In genomic region chr5:128062172-128062746, GRCh38 we compare ENCODE assay signal across 12 cellular contexts. TPM values are rescaled to one million over a fixed set of nuclear protein-coding genes. Genes with fewer than 3 reads are reported as not detected.
DNase-seq lines count a peak whose midpoint lies in the region; ATAC-seq and TF ChIP-seq lines count a peak whose summit lies in the region.
"Had no signal": no experiment of that assay in that cellular context is flagged by ENCODE, and none has a peak within 500 bp of the region (broad histone marks: within the 10 kb centered on the region; RNA-seq: fewer than 3 reads in every experiment).

No MANE protein-coding gene starts in this region.

- H3K4me1 ChIP-seq in HCT116 (ENCODE audit: control insufficient read depth in 1 of 2, insufficient read depth in 2 of 2, low read length in 2 of 2) (peaks cover 4 to 14% of the 10 kb centered on the region in 2 experiments; a peak in 3 of 4 replicates), mammary epithelial cell (ENCODE audit: insufficient read depth, low read length) (peaks cover 18% of the 10 kb centered on the region), aorta (ENCODE audit: control insufficient read depth in 1 of 2, insufficient read depth in 2 of 2, low read length in 2 of 2) (peaks cover 0 to 3% of the 10 kb centered on the region in 2 donors), spleen (no peaks in the 10 kb centered on the region)

- H3K4me2 ChIP-seq in HCT116 (ENCODE audit: low read length), result peak overlapping the region; percentile 18
- peak overlapping the region; percentile 78 for H3K4me2 ChIP-seq in mammary epithelial cell (ENCODE audit: insufficient read depth, low read depth, low read length)

- H3K4me3 ChIP-seq in HCT116 (replicated peaks in 1 of 2; ENCODE audit: low read depth in 1 of 2, low read length in 2 of 2) (no peak overlapping the region), mammary epithelial cell (replicated peaks in 1 of 3; ENCODE audit: insufficient read depth in 1 of 3, low read depth in 2 of 3, low read length in 3 of 3) (peak overlapping the region in 1 of 3 experiments; percentile 37), aorta (ENCODE audit: low read length in 2 of 2) (no peak overlapping the region), spleen (no peak overlapping the region)

- no peak for ATAC-seq in HCT116
- no peak for ATAC-seq in HG03439 (IDR thresholded peaks at IDR 0.05; ENCODE audit: unreplicated experiment)
- no peak for ATAC-seq in aorta (ENCODE audit: low FRiP score)
- no peak for ATAC-seq in HG02885 (IDR thresholded peaks at IDR 0.05; ENCODE audit: poor library complexity, unreplicated experiment)
- ATAC-seq: activated CD8-positive, alpha-beta T cell treated with anti-CD3 and anti-CD28 coated beads, Interleukin-2, amount 10 ng/mL, durations not matched to agents 7 days and 5 days had no signal

- dilution Hi-C loops in mammary epithelial cell (cut with HindIII; ENCODE audit: low sequenced_read_pairs), result no loop called here

- H3K9me3 ChIP-seq in HCT116 (ENCODE audit: control insufficient read depth in 1 of 2, insufficient read depth in 1 of 2, low read depth in 1 of 2, low read length in 2 of 2) (no peaks in the 10 kb centered on the region), mammary epithelial cell (replicated peaks; ENCODE audit: insufficient read depth, low read length) (no peaks in the 10 kb centered on the region), aorta (ENCODE audit: control insufficient read depth, low read length) (no peaks in the 10 kb centered on the region), spleen (no peaks in the 10 kb centered on the region)

- H4K20me1 ChIP-seq in HCT116 (ENCODE audit: insufficient read depth) (no peaks in the 10 kb centered on the region), mammary epithelial cell (ENCODE audit: insufficient read depth, low read length) (no peaks in the 10 kb centered on the region)

- TF ChIP-seq CTCF in HCT116 (IDR thresholded peaks at IDR 0.05 in 2 of 3, conservative IDR thresholded peaks at IDR 0.05 in 1 of 3; ENCODE audit: borderline replicate concordance in 1 of 3, insufficient read depth in 1 of 3, low read depth in 2 of 3, low read length in 2 of 3), result no peak
- no peak for TF ChIP-seq CTCF in mammary epithelial cell (conservative IDR thresholded peaks at IDR 0.05 in 1 of 2, IDR thresholded peaks at IDR 0.05 in 1 of 2; ENCODE audit: extremely low read depth in 1 of 2, insufficient read depth in 1 of 2, low read depth in 1 of 2, low read length in 2 of 2)
- no peak for TF ChIP-seq CTCF in spleen (IDR thresholded peaks at IDR 0.05 in 8 of 11, conservative IDR thresholded peaks at IDR 0.05 in 3 of 11)

- intact Hi-C loops in HCT116 (cut with micrococcal nuclease), result no loop called here
- intact Hi-C loops in mammary epithelial cell (cut with micrococcal nuclease), result no loop called here
- intact Hi-C loops in aorta (cut with DNase I), result no loop called here
- intact Hi-C loops in spleen (cut with DNase I; ENCODE audit: low total_unique reads), result no loop called here

- TF ChIP-seq POLR2A in HCT116 (IDR thresholded peaks at IDR 0.05; ENCODE audit: borderline replicate concordance, extremely low read depth, insufficient read depth, insufficient read length) (no peak), spleen (IDR thresholded peaks at IDR 0.05) (no peak)

- RAD21 ChIA-PET in HCT116 (lab: Charles Lee; ENCODE audit: low non-redundant PET in 1 of 2, low total read pairs in 2 of 2, uncharacterized antibody in 2 of 2, unreplicated experiment in 2 of 2), result no interaction called here

- BruUV-seq in HCT116 (replicated peaks; lab: Mats Ljungman, UMichigan) (no TSS peak), mammary epithelial cell (replicated peaks; lab: Mats Ljungman, UMichigan) (no TSS peak)

- H3K27me3 ChIP-seq in HCT116 (ENCODE audit: insufficient read depth, low read length) (no peaks in the 10 kb centered on the region), mammary epithelial cell (ENCODE audit: insufficient read depth, low read length) (no peaks in the 10 kb centered on the region), aorta (ENCODE audit: control insufficient read depth in 1 of 2, insufficient read depth in 2 of 2, low read length in 1 of 2) (no peaks in the 10 kb centered on the region), spleen (replicated peaks in 1 of 7) (no peaks in the 10 kb centered on the region)

- H3K27ac ChIP-seq in HCT116 (ENCODE audit: low read depth, low read length) (no peak overlapping the region), mammary epithelial cell (ENCODE audit: insufficient read depth, low read depth, low read length) (peak overlapping the region; percentile 58), aorta (ENCODE audit: low read depth in 1 of 2, low read length in 2 of 2) (peak overlapping the region in 1 of 2 donors; percentile 8), spleen (no peak overlapping the region)

- no peak for DNase-seq in HCT116 (ENCODE audit: low read depth, low spot score)
- peak; percentile 85 for DNase-seq in mammary epithelial cell
- peak; percentile 80 for DNase-seq in iris pigment epithelial cell (ENCODE audit: low read depth)
- no peak for DNase-seq in aorta
- DNase-seq in spleen, result no peak
- DNase-seq: activated CD8-positive, alpha-beta T cell treated with anti-CD3 and anti-CD28 coated beads, Interleukin-2, amount 10 ng/mL, durations not matched to agents 7 days and 5 days; activated naive CD4-positive, alpha-beta T cell treated with anti-CD3 and anti-CD28 coated beads for 36 hours; DMS153; KBM-7; NCI-H2029 had no signal

- in situ Hi-C loops in mammary epithelial cell (cut with MboI; ENCODE audit: low sequenced_read_pairs in 2 of 2), result no loop called here

- H3K36me3 ChIP-seq in HCT116 (ENCODE audit: control insufficient read depth in 1 of 2, insufficient read depth in 2 of 2, low read length in 2 of 2) (no peaks in the 10 kb centered on the region), mammary epithelial cell (ENCODE audit: insufficient read depth, low read length) (no peaks in the 10 kb centered on the region), aorta (ENCODE audit: control insufficient read depth in 1 of 2, insufficient read depth in 2 of 2, low read length in 1 of 2) (no peaks in the 10 kb centered on the region), spleen (peaks cover 0 to 36% (median 2%) of the 10 kb centered on the region in 6 donors)

- CTCF ChIA-PET in HCT116 (lab: Charles Lee), result no interaction called here
- CTCF ChIA-PET in mammary epithelial cell (lab: Charles Lee; ENCODE audit: low non-redundant PET), result no interaction called here

- H3K9ac ChIP-seq in HCT116 (ENCODE audit: low read length) (no peak overlapping the region), mammary epithelial cell (ENCODE audit: insufficient read depth, low read length) (peak overlapping the region; percentile 15)

- no peak for TF ChIP-seq RAD21 in HCT116 (IDR thresholded peaks at IDR 0.05; ENCODE audit: low read depth)

- POLR2A ChIA-PET in HCT116 (lab: Charles Lee), result no interaction called here

- peaks cover 9% of the 10 kb centered on the region for H3K79me2 ChIP-seq in HCT116 (ENCODE audit: insufficient read depth, low read length)
- H3K79me2 ChIP-seq in mammary epithelial cell (ENCODE audit: insufficient read depth, low read length), result peaks cover 10% of the 10 kb centered on the region

- no peaks in the 10 kb centered on the region for H3K9me2 ChIP-seq in HCT116 (ENCODE audit: insufficient read depth)

- no peak overlapping the region for H2AFZ ChIP-seq in HCT116 (ENCODE audit: low read depth, low read length, poor library complexity, severe bottlenecking)
- peak overlapping the region; percentile 72 for H2AFZ ChIP-seq in mammary epithelial cell (ENCODE audit: low read depth, low read length)

- WGBS in mammary epithelial cell (ENCODE audit: low coverage, missing lambda C conversion rate), result 26% methylated on average over 4 of the region's 4 CpGs
- WGBS in aorta, 2 donors, result 68 to 70% methylated on average over 4 of the region's 4 CpGs
- WGBS in spleen, 5 donors, result 81 to 90% (median 85%) methylated on average over 4 of the region's 4 CpGs

TF ChIP-seq in HCT116, 20 proteins besides CTCF, POLR2A, EP300 and RAD21:
- TF ChIP-seq SIN3A (IDR thresholded peaks at IDR 0.05; ENCODE audit: low read depth) (no peak), POLR2AphosphoS5 (IDR thresholded peaks at IDR 0.05; ENCODE audit: low read depth, low read length) (no peak), EZH2phosphoT487 (IDR thresholded peaks at IDR 0.05; ENCODE audit: borderline replicate concordance) (no peak), FOSL1 (IDR thresholded peaks at IDR 0.05; ENCODE audit: low read depth) (peak; percentile 20; the same call in 1 of the 2 replicates), EGR1 (IDR thresholded peaks at IDR 0.05; ENCODE audit: low read depth) (no peak), EZH2 (IDR thresholded peaks at IDR 0.05) (no peak)

RNA-seq across cellular contexts. Expression of gene SLC12A2, which starts 21.3 kb away (rescaled TPM):
- 41.2 TPM for total RNA-seq in HCT116 (2021; ENCODE audit: unreplicated experiment)
- polyA plus RNA-seq in HCT116 (2012), result 8.1 and 11.1 TPM in 2 replicates
- total RNA-seq in mammary epithelial cell, result 10 to 100 TPM; 24.1 to 50.3 TPM
- polyA plus RNA-seq in mammary epithelial cell, result 10.8 TPM
- 33.2 TPM for polyA minus RNA-seq in mammary epithelial cell
- total RNA-seq in aorta, result 10 to 100 TPM; 14.3 to 16.7 TPM
- polyA plus RNA-seq in aorta, result 1 to 10 TPM; 1.3 to 2.0 TPM
- total RNA-seq in spleen, result 10 to 100 TPM; 15.2 to 20.4 (median 16.8) TPM
- 1 to 10 TPM; 2.0 to 2.7 (median 2.1) TPM for polyA plus RNA-seq in spleen

Comparison
In these comparisons a context has a peak if more than half of its experiments do, and no peak if none do; other contexts are left out.
1. DNase-seq: peak in mammary epithelial cell (single experiment) and iris pigment epithelial cell (single experiment); none in HCT116 (single experiment), aorta (0 of 2) and spleen (single experiment).